Comparison of ENCODE assay signal across 1 cellular context in the genomic region with DNA sequence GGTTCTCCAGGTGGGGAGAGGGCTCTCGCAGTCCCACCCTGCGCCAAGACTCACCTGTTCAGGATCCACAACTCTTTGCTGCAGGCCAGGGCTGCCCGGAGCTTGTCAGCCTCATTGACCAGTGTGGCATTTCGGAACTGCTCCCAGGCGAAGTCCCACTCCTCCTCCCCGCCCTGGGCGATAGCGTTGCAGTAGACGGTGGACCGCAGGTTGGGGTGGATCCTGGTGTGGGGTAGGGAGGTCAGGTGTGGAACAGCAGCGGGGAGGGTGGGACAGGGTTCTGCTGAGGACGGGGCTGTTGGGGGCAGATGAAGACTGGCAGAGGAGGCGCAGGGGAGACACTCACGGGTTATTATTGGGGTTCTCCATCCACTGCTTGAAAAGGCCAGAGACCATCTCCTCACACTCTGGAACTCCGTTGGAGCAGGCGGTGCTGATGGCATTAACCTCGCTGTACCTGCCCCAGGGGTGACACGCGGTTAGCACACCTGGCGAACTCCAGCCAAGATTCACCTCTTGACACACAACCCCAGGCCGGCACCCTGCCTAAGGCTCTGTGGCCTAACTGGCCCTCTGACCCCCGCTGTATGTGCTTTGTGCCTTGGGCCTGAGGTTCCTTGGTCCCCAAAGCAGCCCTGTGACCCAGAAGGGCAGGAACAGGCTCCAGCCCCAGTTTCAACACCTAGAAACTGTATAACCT.
TF ChIP-seq lines count a peak whose summit lies in the region.

No MANE protein-coding gene starts in this region.

TF ChIP-seq in HepG2, 621 proteins besides CTCF, POLR2A, EP300 and RAD21:
- TF ChIP-seq AGO2 (optimal IDR thresholded peaks at IDR 0.05; ENCODE audit: low read depth, low read length): peak; percentile 38
- no peak for TF ChIP-seq FLYWCH1 (CRISPR knock-in tag; IDR thresholded peaks at IDR 0.05)
